In genomic region chr3:149245738-149246451, GRCh38 we compare ENCODE assay signal across 8 cellular contexts. TPM values are rescaled to one million over a fixed set of nuclear protein-coding genes. Genes with fewer than 3 reads are reported as not detected.
DNase-seq lines count a peak whose midpoint lies in the region; ATAC-seq and TF ChIP-seq lines count a peak whose summit lies in the region.

No MANE protein-coding gene starts in this region.

- peaks cover 3% of the 10 kb centered on the region for H3K27me3 Mint-ChIP-seq in activated CD4-positive, alpha-beta memory T cell treated with anti-CD3 and anti-CD28 coated beads, Interleukin-2, amount 10 ng/mL, durations not matched to agents 7 days and 5 days

- no peaks in the 10 kb centered on the region for H3F3A ChIP-seq in SU-DHL-6 (ENCODE audit: insufficient read depth)

- WGBS in heart left ventricle, 4 donors: 61 to 73% (median 66%) methylated on average over 3 of the region's 3 CpGs

- no peaks in the 10 kb centered on the region for H3K9me3 ChIP-seq in BLaER1 treated with 17β-estradiol and CSF1 and Interleukin-3, amounts not matched to agents 10 nM and 100 nM (replicated peaks in 1 of 11)
- no peaks in the 10 kb centered on the region for H3K9me3 ChIP-seq in SU-DHL-6 (ENCODE audit: insufficient read depth, low read length)
- no peaks in the 10 kb centered on the region for H3K9me3 ChIP-seq in heart left ventricle
- H3K9me3 ChIP-seq in stomach smooth muscle (ENCODE audit: control insufficient read depth in 2 of 2, low read length in 2 of 2): no peaks in the 10 kb centered on the region

- POLR2A ChIA-PET in activated CD4-positive, alpha-beta memory T cell treated with anti-CD3 and anti-CD28 coated beads, Interleukin-2, amount 10 ng/mL, durations not matched to agents 7 days and 5 days (lab: Charles Lee): no interaction called here

- H2AFZ ChIP-seq in SU-DHL-6 (ENCODE audit: low read depth, low read length, severe bottlenecking): no peak overlapping the region

- no peaks in the 10 kb centered on the region for H3K27me3 ChIP-seq in BLaER1 treated with 17β-estradiol and CSF1 and Interleukin-3, amounts not matched to agents 10 nM and 100 nM
- H3K27me3 ChIP-seq in SU-DHL-6 (ENCODE audit: low read length): no peaks in the 10 kb centered on the region
- no peaks in the 10 kb centered on the region for H3K27me3 ChIP-seq in heart left ventricle
- H3K27me3 ChIP-seq in stomach smooth muscle (ENCODE audit: control insufficient read depth in 1 of 2, insufficient read depth in 2 of 2, low read length in 2 of 2): no peaks in the 10 kb centered on the region

- H3K4me2 ChIP-seq in BLaER1 treated with 17β-estradiol and CSF1 and Interleukin-3, amounts not matched to agents 10 nM and 100 nM: peak overlapping the region; percentile 61 to 85 (median 77)
- peak overlapping the region; percentile 45 for H3K4me2 ChIP-seq in SU-DHL-6 (ENCODE audit: low read depth, low read length, poor library complexity, severe bottlenecking)

- H4K20me1 ChIP-seq in BLaER1 treated with 17β-estradiol and CSF1 and Interleukin-3, amounts not matched to agents 10 nM and 100 nM: no peaks in the 10 kb centered on the region
- H4K20me1 ChIP-seq in SU-DHL-6 (ENCODE audit: low read depth, low read length): no peaks in the 10 kb centered on the region

- peaks cover 16% of the 10 kb centered on the region for H3K4me1 Mint-ChIP-seq in activated CD4-positive, alpha-beta memory T cell treated with anti-CD3 and anti-CD28 coated beads, Interleukin-2, amount 10 ng/mL, durations not matched to agents 7 days and 5 days

- H3K27ac ChIP-seq in BLaER1 treated with 17β-estradiol and CSF1 and Interleukin-3, amounts not matched to agents 10 nM and 100 nM: peak overlapping the region in 10 of 11 experiments; percentile 31 to 82 (median 76); a peak in 20 of 22 replicates
- H3K27ac ChIP-seq in SU-DHL-6 (ENCODE audit: low read depth, low read length): no peak overlapping the region
- H3K27ac ChIP-seq in heart left ventricle: peak overlapping the region in 7 of 12 donors; percentile 12 to 80 (median 34)
- H3K27ac ChIP-seq in stomach smooth muscle (ENCODE audit: low read length): no peak overlapping the region

- peak overlapping the region in 8 of 11 experiments; percentile 31 to 67 (median 56); a peak in 12 of 22 replicates for H3K9ac ChIP-seq in BLaER1 treated with 17β-estradiol and CSF1 and Interleukin-3, amounts not matched to agents 10 nM and 100 nM
- H3K9ac ChIP-seq in SU-DHL-6 (ENCODE audit: low read length) (no peak overlapping the region), stomach smooth muscle (ENCODE audit: low read length in 2 of 2) (no peak overlapping the region)

- no peak overlapping the region for H3K27ac Mint-ChIP-seq in activated CD4-positive, alpha-beta memory T cell treated with anti-CD3 and anti-CD28 coated beads, Interleukin-2, amount 10 ng/mL, durations not matched to agents 7 days and 5 days

- DNase-seq in heart left ventricle (no peak), NCI-H1105 (lab: John Stamatoyannopoulos, UW) (no peak)
- no peak for DNase-seq in activated CD4-positive, alpha-beta memory T cell treated with anti-CD3 and anti-CD28 coated beads, Interleukin-2, amount 10 ng/mL, durations not matched to agents 7 days and 5 days

- CTCF ChIA-PET in activated CD4-positive, alpha-beta memory T cell treated with anti-CD3 and anti-CD28 coated beads, Interleukin-2, amount 10 ng/mL, durations not matched to agents 7 days and 5 days (lab: Charles Lee): interaction anchor here (0.7 to 1.1 kb wide), 2 partner anchors 27 to 291 kb away, joined by 3 to 5 read pairs; no protein-coding TSS in a partner anchor

- H3K79me2 ChIP-seq in SU-DHL-6 (ENCODE audit: insufficient read depth, low read length): no peaks in the 10 kb centered on the region

- peak overlapping the region in 5 of 10 experiments; percentile 25 to 54 (median 30); a peak in 5 of 20 replicates for H3K4me3 ChIP-seq in BLaER1 treated with 17β-estradiol and CSF1 and Interleukin-3, amounts not matched to agents 10 nM and 100 nM
- no peak overlapping the region for H3K4me3 ChIP-seq in SU-DHL-6 (ENCODE audit: insufficient read depth, low read length, poor library complexity, severe bottlenecking)
- H3K4me3 ChIP-seq in heart left ventricle: peak overlapping the region in 5 of 12 donors; percentile 19 to 29 (median 24)
- H3K4me3 ChIP-seq in stomach smooth muscle (ENCODE audit: low read length in 2 of 2): peak overlapping the region; percentile 16 to 33

- TF ChIP-seq POLR2A in heart left ventricle (IDR thresholded peaks at IDR 0.05): no peak

- TF ChIP-seq CTCF in SU-DHL-6 (IDR thresholded peaks at IDR 0.05; ENCODE audit: insufficient read depth, low read length, poor library complexity, severe bottlenecking) (no peak), heart left ventricle (IDR thresholded peaks at IDR 0.05) (no peak)

- peak; percentile 79 for ATAC-seq in GM19324 (IDR thresholded peaks at IDR 0.05; ENCODE audit: low FRiP score, unreplicated experiment)
- peak; percentile 85 for ATAC-seq in HG03175 (IDR thresholded peaks at IDR 0.05; ENCODE audit: unreplicated experiment)
- ATAC-seq in heart left ventricle: peak in 3 of 4 donors; percentile 55 to 69 (median 67)

- no peaks in the 10 kb centered on the region for H3K36me3 Mint-ChIP-seq in activated CD4-positive, alpha-beta memory T cell treated with anti-CD3 and anti-CD28 coated beads, Interleukin-2, amount 10 ng/mL, durations not matched to agents 7 days and 5 days (ENCODE audit: low read depth)

- intact Hi-C loops in heart left ventricle (cut with DNase I): loop anchor here in 1 of 10 donors (10.0 kb wide), 1 partner anchor 101 kb away; no protein-coding TSS in a partner anchor

- H3K9me3 Mint-ChIP-seq in activated CD4-positive, alpha-beta memory T cell treated with anti-CD3 and anti-CD28 coated beads, Interleukin-2, amount 10 ng/mL, durations not matched to agents 7 days and 5 days: no peaks in the 10 kb centered on the region

- no peaks in the 10 kb centered on the region for H3K9me2 ChIP-seq in SU-DHL-6 (replicated peaks; ENCODE audit: insufficient read depth, low read length)

- H3K4me3 Mint-ChIP-seq in activated CD4-positive, alpha-beta memory T cell treated with anti-CD3 and anti-CD28 coated beads, Interleukin-2, amount 10 ng/mL, durations not matched to agents 7 days and 5 days: no peak overlapping the region

- H3K36me3 ChIP-seq in BLaER1 treated with 17β-estradiol and CSF1 and Interleukin-3, amounts not matched to agents 10 nM and 100 nM: no peaks in the 10 kb centered on the region
- H3K36me3 ChIP-seq in SU-DHL-6 (ENCODE audit: low read length) (no peaks in the 10 kb centered on the region), heart left ventricle (no peaks in the 10 kb centered on the region), stomach smooth muscle (ENCODE audit: control insufficient read depth in 2 of 2, insufficient read depth in 2 of 2, low read length in 2 of 2) (no peaks in the 10 kb centered on the region)

- H3K4me1 ChIP-seq in BLaER1 treated with 17β-estradiol and CSF1 and Interleukin-3, amounts not matched to agents 10 nM and 100 nM: peaks cover 32 to 63% (median 60%) of the 10 kb centered on the region in 10 experiments
- peaks cover 0 to 53% (median 6%) of the 10 kb centered on the region in 12 donors for H3K4me1 ChIP-seq in heart left ventricle
- peaks cover 10% of the 10 kb centered on the region for H3K4me1 ChIP-seq in stomach smooth muscle (ENCODE audit: control insufficient read depth, insufficient read depth, low read length)

RNA-seq across cellular contexts. Expression of gene CP, which starts 24.3 kb away (rescaled TPM):
- 1 to 10 TPM in 8 of 9 donors, under 1 TPM in 1; 0.68 to 5.5 (median 3.5) TPM for total RNA-seq in heart left ventricle
- 1 to 10 TPM in 1 of 2 donors, under 1 TPM in 1; 0.84 to 3.6 TPM for polyA plus RNA-seq in heart left ventricle
- not detected for total RNA-seq in activated CD4-positive, alpha-beta memory T cell treated with anti-CD3 and anti-CD28 coated beads, Interleukin-2, amount 10 ng/mL, durations not matched to agents 7 days and 5 days

Comparison
In these comparisons a context has a peak if more than half of its experiments do, and no peak if none do; other contexts are left out.
1. H3K27ac ChIP-seq: peak in BLaER1 treated with 17β-estradiol and CSF1 and Interleukin-3, amounts not matched to agents 10 nM and 100 nM (10 of 11) and heart left ventricle (7 of 12); none in SU-DHL-6 (single experiment) and stomach smooth muscle (single experiment).
2. H3K9ac ChIP-seq: peak in BLaER1 treated with 17β-estradiol and CSF1 and Interleukin-3, amounts not matched to agents 10 nM and 100 nM (8 of 11); none in SU-DHL-6 (single experiment) and stomach smooth muscle (0 of 2).
3. Peak in every context shown above with its lines, with median percentiles within 50 percentile points of each other: ATAC-seq.